1 cellular context compared by ENCODE assay signal in the genomic region with DNA sequence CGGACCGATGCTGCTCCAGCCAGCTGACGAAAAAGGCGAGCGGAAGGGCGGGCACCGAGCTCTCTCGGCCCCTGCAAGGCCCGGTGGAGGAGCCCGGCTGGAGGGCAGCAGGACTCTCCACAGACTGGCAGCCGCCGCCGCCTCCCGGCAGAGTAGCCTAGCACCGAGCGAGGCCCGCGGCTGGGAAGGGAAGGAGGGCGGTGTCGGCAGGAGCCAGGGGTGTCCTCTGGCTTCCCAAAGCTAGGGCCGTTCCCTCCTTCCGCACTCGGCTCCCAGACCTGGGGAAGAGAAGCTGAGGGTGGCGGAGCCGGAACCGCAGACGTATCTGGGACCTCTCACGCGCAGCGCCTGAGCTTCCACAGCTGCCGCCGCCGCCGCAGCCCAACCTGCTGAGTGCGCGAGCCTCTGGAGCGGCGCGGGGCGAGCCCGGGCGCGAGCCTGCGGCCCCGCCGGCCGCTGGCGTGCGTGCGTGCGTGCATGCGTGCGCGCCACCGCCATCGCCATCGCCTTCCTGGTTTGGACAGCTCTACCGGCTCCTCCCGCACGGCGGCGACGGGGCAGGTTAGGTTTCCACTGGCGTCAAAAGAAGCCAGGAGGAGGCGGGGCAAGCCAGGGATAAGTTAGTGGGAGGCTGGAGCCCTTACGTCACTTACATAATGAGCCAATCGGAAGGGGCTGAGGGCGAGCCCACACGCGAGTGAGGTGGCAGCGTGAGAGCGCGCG.
TF ChIP-seq lines count a peak whose summit lies in the region.

RAB6A (minus strand) TSS at position 395 of the 723 bp plus-strand sequence. CDS start 439 bp downstream, outside the sequence.

TF ChIP-seq in H1, 55 proteins besides CTCF, POLR2A, EP300 and RAD21 (continues in another document):
- TF ChIP-seq MAX (IDR thresholded peaks at IDR 0.05) (peak; percentile 76), CTBP2 (IDR thresholded peaks at IDR 0.05; ENCODE audit: borderline replicate concordance, insufficient read depth, insufficient read length, low read length) (no peak), EZH2 (IDR thresholded peaks at IDR 0.05; ENCODE audit: low read depth, low read length, severe bottlenecking) (no peak), CBX8 (IDR thresholded peaks at IDR 0.05; ENCODE audit: borderline replicate concordance, low read depth, low read length) (no peak), TAF1 (IDR thresholded peaks at IDR 0.05; ENCODE audit: low read depth, low read length) (peak; percentile 84), HDAC6 (IDR thresholded peaks at IDR 0.05; ENCODE audit: low read depth, low read length) (no peak), CHD1 (IDR thresholded peaks at IDR 0.05; ENCODE audit: low read depth, low read length) (no peak), EGR1 (IDR thresholded peaks at IDR 0.05; ENCODE audit: borderline replicate concordance, low read depth, low read length) (peak; percentile 52; the same call in 1 of the 2 replicates), SUZ12 (IDR thresholded peaks at IDR 0.05; ENCODE audit: low read length) (peak; percentile 66; the same call in 1 of the 2 replicates), ZNF274 (IDR thresholded peaks at IDR 0.05; ENCODE audit: borderline replicate concordance, extremely low read depth, low read length) (no peak), BCL11A (IDR thresholded peaks at IDR 0.05; ENCODE audit: low read depth in 2 of 2, low read length in 2 of 2) (no peak), RFX5 (IDR thresholded peaks at IDR 0.05; ENCODE audit: borderline replicate concordance, low read depth, low read length) (no peak), SAP30 (IDR thresholded peaks at IDR 0.05; ENCODE audit: insufficient read depth, insufficient replicate concordance, low read length) (peak; percentile 1), RXRA (IDR thresholded peaks at IDR 0.05; ENCODE audit: insufficient read depth, low read depth, low read length) (no peak), NRF1 (IDR thresholded peaks at IDR 0.05; ENCODE audit: low read depth, low read length) (0 out of 2 replicates have a peak, but pooled peaks have one; percentile 10), BACH1 (IDR thresholded peaks at IDR 0.05; ENCODE audit: low read length) (peak; percentile 99), JUN (IDR thresholded peaks at IDR 0.05; ENCODE audit: low read depth, low read length) (no peak), HDAC2 (IDR thresholded peaks at IDR 0.05; ENCODE audit: borderline replicate concordance in 1 of 2, low read depth in 2 of 2, low read length in 2 of 2) (peak; percentile 92 to 99), KDM4A (IDR thresholded peaks at IDR 0.05; ENCODE audit: low read depth, low read length, severe bottlenecking) (peak; percentile 93), TAF7 (optimal IDR thresholded peaks at IDR 0.05; ENCODE audit: borderline replicate concordance, low read depth, low read length) (peak; percentile 80), GABPA (IDR thresholded peaks at IDR 0.05; ENCODE audit: borderline replicate concordance, insufficient read depth, low read length) (no peak; the same call in 1 of the 2 replicates), GTF2F1 (IDR thresholded peaks at IDR 0.05; ENCODE audit: borderline replicate concordance, low read depth, low read length) (no peak), SIRT6 (IDR thresholded peaks at IDR 0.05; ENCODE audit: low read length) (no peak), KDM1A (IDR thresholded peaks at IDR 0.05; ENCODE audit: borderline replicate concordance, low read length) (no peak; the same call in 1 of the 2 replicates), MAFK (IDR thresholded peaks at IDR 0.05; ENCODE audit: low read depth, low read length) (peak; percentile 6; the same call in 1 of the 2 replicates), RBBP5 (IDR thresholded peaks at IDR 0.05; ENCODE audit: borderline replicate concordance, low read depth, low read length) (peak; percentile 94), TBP (IDR thresholded peaks at IDR 0.05; ENCODE audit: low read depth, low read length) (peak; percentile 62; the same call in 1 of the 2 replicates), USF2 (IDR thresholded peaks at IDR 0.05; ENCODE audit: low read length) (no peak), ATF2 (IDR thresholded peaks at IDR 0.05; ENCODE audit: low read length) (peak; percentile 92), PHF8 (conservative IDR thresholded peaks at IDR 0.05; ENCODE audit: low read depth, low read length) (peak; percentile 84), SP2 (IDR thresholded peaks at IDR 0.05; ENCODE audit: low read length) (no peak), NANOG (IDR thresholded peaks at IDR 0.05; ENCODE audit: insufficient read depth, low read depth, low read length, poor library complexity, severe bottlenecking) (no peak), CEBPB (IDR thresholded peaks at IDR 0.05; ENCODE audit: low read depth, low read length) (peak; percentile 39; the same call in 1 of the 2 replicates), JUND (IDR thresholded peaks at IDR 0.05; ENCODE audit: low read length) (peak; percentile 22; the same call in 1 of the 2 replicates), RNF2 (IDR thresholded peaks at IDR 0.05; ENCODE audit: borderline replicate concordance, low read depth, low read length, missing control alignments, poor library complexity, severe bottlenecking) (no peak), CREB1 (IDR thresholded peaks at IDR 0.05) (peak; percentile 91), CBX5 (IDR thresholded peaks at IDR 0.05; ENCODE audit: low read depth, low read length) (no peak), FOSL1 (IDR thresholded peaks at IDR 0.05; ENCODE audit: insufficient read depth, low read depth, low read length) (0 out of 2 replicates have a peak, but pooled peaks have one; percentile 53), SP4 (IDR thresholded peaks at IDR 0.05; ENCODE audit: low read length) (no peak), SIN3A (conservative IDR thresholded peaks at IDR 0.05 in 1 of 2, IDR thresholded peaks at IDR 0.05 in 1 of 2; ENCODE audit: low read depth in 1 of 2, low read length in 2 of 2) (0 out of 4 replicates have a peak, but pooled peaks of 1 of the 2 experiments have one; percentile 52), SP1 (IDR thresholded peaks at IDR 0.05; ENCODE audit: low read depth, low read length) (peak; percentile 65; the same call in 1 of the 2 replicates), SRF (IDR thresholded peaks at IDR 0.05; ENCODE audit: low read depth, low read length) (peak; percentile 37; the same call in 1 of the 2 replicates), POLR2AphosphoS5 (IDR thresholded peaks at IDR 0.05; ENCODE audit: low read depth, low read length) (peak; percentile 85; the same call in 1 of the 2 replicates), ASH2L (IDR thresholded peaks at IDR 0.05; ENCODE audit: low read length) (no peak), SIX5 (IDR thresholded peaks at IDR 0.05; ENCODE audit: low read depth, low read length) (no peak), BRCA1 (IDR thresholded peaks at IDR 0.05; ENCODE audit: low read depth, low read length) (no peak), CHD2 (IDR thresholded peaks at IDR 0.05; ENCODE audit: low read length) (peak; percentile 38; the same call in 1 of the 2 replicates), TEAD4 (IDR thresholded peaks at IDR 0.05; ENCODE audit: low read depth, low read length) (0 out of 2 replicates have a peak, but pooled peaks have one; percentile 45), TCF12 (IDR thresholded peaks at IDR 0.05; ENCODE audit: low read depth, low read length) (0 out of 2 replicates have a peak, but pooled peaks have one; percentile 44), YY1 (IDR thresholded peaks at IDR 0.05; ENCODE audit: low read depth, low read length) (no peak)
- TF ChIP-seq, protein P1, sequence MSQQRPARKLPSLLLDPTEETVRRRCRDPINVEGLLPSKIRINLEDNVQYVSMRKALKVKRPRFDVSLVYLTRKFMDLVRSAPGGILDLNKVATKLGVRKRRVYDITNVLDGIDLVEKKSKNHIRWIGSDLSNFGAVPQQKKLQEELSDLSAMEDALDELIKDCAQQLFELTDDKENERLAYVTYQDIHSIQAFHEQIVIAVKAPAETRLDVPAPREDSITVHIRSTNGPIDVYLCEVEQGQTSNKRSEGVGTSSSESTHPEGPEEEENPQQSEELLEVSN (IDR thresholded peaks at IDR 0.05): no peak
- TF ChIP-seq, protein P2, sequence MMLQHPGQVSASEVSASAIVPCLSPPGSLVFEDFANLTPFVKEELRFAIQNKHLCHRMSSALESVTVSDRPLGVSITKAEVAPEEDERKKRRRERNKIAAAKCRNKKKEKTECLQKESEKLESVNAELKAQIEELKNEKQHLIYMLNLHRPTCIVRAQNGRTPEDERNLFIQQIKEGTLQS (IDR thresholded peaks at IDR 0.05; ENCODE audit: insufficient read depth, low read depth, low read length): no peak
- TF ChIP-seq, protein P3, sequence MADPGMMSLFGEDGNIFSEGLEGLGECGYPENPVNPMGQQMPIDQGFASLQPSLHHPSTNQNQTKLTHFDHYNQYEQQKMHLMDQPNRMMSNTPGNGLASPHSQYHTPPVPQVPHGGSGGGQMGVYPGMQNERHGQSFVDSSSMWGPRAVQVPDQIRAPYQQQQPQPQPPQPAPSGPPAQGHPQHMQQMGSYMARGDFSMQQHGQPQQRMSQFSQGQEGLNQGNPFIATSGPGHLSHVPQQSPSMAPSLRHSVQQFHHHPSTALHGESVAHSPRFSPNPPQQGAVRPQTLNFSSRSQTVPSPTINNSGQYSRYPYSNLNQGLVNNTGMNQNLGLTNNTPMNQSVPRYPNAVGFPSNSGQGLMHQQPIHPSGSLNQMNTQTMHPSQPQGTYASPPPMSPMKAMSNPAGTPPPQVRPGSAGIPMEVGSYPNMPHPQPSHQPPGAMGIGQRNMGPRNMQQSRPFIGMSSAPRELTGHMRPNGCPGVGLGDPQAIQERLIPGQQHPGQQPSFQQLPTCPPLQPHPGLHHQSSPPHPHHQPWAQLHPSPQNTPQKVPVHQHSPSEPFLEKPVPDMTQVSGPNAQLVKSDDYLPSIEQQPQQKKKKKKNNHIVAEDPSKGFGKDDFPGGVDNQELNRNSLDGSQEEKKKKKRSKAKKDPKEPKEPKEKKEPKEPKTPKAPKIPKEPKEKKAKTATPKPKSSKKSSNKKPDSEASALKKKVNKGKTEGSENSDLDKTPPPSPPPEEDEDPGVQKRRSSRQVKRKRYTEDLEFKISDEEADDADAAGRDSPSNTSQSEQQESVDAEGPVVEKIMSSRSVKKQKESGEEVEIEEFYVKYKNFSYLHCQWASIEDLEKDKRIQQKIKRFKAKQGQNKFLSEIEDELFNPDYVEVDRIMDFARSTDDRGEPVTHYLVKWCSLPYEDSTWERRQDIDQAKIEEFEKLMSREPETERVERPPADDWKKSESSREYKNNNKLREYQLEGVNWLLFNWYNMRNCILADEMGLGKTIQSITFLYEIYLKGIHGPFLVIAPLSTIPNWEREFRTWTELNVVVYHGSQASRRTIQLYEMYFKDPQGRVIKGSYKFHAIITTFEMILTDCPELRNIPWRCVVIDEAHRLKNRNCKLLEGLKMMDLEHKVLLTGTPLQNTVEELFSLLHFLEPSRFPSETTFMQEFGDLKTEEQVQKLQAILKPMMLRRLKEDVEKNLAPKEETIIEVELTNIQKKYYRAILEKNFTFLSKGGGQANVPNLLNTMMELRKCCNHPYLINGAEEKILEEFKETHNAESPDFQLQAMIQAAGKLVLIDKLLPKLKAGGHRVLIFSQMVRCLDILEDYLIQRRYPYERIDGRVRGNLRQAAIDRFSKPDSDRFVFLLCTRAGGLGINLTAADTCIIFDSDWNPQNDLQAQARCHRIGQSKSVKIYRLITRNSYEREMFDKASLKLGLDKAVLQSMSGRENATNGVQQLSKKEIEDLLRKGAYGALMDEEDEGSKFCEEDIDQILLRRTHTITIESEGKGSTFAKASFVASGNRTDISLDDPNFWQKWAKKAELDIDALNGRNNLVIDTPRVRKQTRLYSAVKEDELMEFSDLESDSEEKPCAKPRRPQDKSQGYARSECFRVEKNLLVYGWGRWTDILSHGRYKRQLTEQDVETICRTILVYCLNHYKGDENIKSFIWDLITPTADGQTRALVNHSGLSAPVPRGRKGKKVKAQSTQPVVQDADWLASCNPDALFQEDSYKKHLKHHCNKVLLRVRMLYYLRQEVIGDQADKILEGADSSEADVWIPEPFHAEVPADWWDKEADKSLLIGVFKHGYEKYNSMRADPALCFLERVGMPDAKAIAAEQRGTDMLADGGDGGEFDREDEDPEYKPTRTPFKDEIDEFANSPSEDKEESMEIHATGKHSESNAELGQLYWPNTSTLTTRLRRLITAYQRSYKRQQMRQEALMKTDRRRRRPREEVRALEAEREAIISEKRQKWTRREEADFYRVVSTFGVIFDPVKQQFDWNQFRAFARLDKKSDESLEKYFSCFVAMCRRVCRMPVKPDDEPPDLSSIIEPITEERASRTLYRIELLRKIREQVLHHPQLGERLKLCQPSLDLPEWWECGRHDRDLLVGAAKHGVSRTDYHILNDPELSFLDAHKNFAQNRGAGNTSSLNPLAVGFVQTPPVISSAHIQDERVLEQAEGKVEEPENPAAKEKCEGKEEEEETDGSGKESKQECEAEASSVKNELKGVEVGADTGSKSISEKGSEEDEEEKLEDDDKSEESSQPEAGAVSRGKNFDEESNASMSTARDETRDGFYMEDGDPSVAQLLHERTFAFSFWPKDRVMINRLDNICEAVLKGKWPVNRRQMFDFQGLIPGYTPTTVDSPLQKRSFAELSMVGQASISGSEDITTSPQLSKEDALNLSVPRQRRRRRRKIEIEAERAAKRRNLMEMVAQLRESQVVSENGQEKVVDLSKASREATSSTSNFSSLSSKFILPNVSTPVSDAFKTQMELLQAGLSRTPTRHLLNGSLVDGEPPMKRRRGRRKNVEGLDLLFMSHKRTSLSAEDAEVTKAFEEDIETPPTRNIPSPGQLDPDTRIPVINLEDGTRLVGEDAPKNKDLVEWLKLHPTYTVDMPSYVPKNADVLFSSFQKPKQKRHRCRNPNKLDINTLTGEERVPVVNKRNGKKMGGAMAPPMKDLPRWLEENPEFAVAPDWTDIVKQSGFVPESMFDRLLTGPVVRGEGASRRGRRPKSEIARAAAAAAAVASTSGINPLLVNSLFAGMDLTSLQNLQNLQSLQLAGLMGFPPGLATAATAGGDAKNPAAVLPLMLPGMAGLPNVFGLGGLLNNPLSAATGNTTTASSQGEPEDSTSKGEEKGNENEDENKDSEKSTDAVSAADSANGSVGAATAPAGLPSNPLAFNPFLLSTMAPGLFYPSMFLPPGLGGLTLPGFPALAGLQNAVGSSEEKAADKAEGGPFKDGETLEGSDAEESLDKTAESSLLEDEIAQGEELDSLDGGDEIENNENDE (IDR thresholded peaks at IDR 0.05; ENCODE audit: insufficient replicate concordance, low read length): no peak
